ENCODE assay signal across 20 cellular contexts in genomic region chr11:82225502-82225901, GRCh38.
"Had no signal": no experiment of that assay in that cellular context is flagged by ENCODE, and none has a peak within 500 bp of the region (broad histone marks: within the 10 kb centered on the region; RNA-seq: fewer than 3 reads in every experiment).

No MANE protein-coding gene starts in this region.

- H3K27ac ChIP-seq: HL-60 had no signal

- H3K36me3 ChIP-seq: MG63 had no signal

- H3K9me3 ChIP-seq: MG63, SK-N-SH had no signal

- DNase-seq: KBM-7, MG63, NCI-H1105, NCI-H1436 treated with DMSO at 0.1 percent for 48 hours, NCI-H1694, NCI-H187 treated with DMSO at 0.1 percent for 48 hours, NCI-H2081, NCI-H2107, NCI-H226, NCI-H446, NCI-H510A, NCI-H524 treated with DMSO at 0.1 percent for 48 hours, Right ventricle myocardium superior, RPMI8226, SIG-M5, SK-N-SH, SW 1271, T-cell had no signal

- H3K27me3 ChIP-seq: MG63 had no signal

- H3K4me3 ChIP-seq: MG63 had no signal

- H3K4me2 ChIP-seq: SK-N-SH had no signal

- ATAC-seq: T-cell had no signal

- FAIRE-seq: RCC 7860 had no signal

- H3K9ac ChIP-seq: SK-N-SH had no signal

- H3K9me2 ChIP-seq: SK-N-SH had no signal
